18 cellular contexts compared by ENCODE assay signal in the genomic region with DNA sequence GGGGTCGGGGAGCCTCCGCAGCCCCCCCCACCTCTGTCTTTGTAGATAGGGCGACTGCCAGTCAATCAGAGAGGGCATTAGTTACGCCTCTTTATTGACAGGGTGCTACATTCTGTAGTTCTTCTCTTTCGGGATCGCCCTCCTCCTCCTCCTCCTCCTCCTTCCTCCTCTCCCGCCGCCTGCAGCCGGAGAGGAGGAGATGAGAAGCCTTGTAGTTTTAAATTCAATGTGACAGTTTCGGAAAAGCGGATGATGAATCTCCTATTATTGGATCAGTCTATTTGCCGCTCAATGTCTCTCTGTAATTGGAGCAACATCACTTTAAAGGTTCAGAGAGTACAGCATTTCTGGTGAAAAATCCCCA. TPM values are rescaled to one million over a fixed set of nuclear protein-coding genes. Genes with fewer than 3 reads are reported as not detected.
A peak's percentile ranks its signal among the peaks of the same experiment; 100 is the strongest.
DNase-seq lines count a peak whose midpoint lies in the region; ATAC-seq and TF ChIP-seq lines count a peak whose summit lies in the region.
"Had no signal": no experiment of that assay in that cellular context is flagged by ENCODE, and none has a peak within 500 bp of the region (broad histone marks: within the 10 kb centered on the region; RNA-seq: fewer than 3 reads in every experiment).

No MANE protein-coding gene starts in this region.

- no peaks in the 10 kb centered on the region for H3K9me3 Mint-ChIP-seq in activated CD4-positive, alpha-beta memory T cell treated with anti-CD3 and anti-CD28 coated beads, Interleukin-2, amount 10 ng/mL, durations not matched to agents 7 days and 5 days
- H3K9me3 Mint-ChIP-seq in activated CD4-positive, alpha-beta memory T cell treated with anti-CD3 and anti-CD28 coated beads for 36 hours, result no peaks in the 10 kb centered on the region
- H3K9me3 Mint-ChIP-seq in effector memory CD8-positive, alpha-beta T cell, result no peaks in the 10 kb centered on the region
- no peaks in the 10 kb centered on the region for H3K9me3 Mint-ChIP-seq in osteocyte (ENCODE audit: unreplicated experiment)

- no peak for ATAC-seq in effector memory CD8-positive, alpha-beta T cell (replicated peaks)
- ATAC-seq in GM21737 (IDR thresholded peaks at IDR 0.05; ENCODE audit: unreplicated experiment), result no peak

- peaks cover 11% of the 10 kb centered on the region for H3K4me1 Mint-ChIP-seq in activated CD4-positive, alpha-beta memory T cell treated with anti-CD3 and anti-CD28 coated beads, Interleukin-2, amount 10 ng/mL, durations not matched to agents 7 days and 5 days
- peaks cover 20% of the 10 kb centered on the region for H3K4me1 Mint-ChIP-seq in activated CD4-positive, alpha-beta memory T cell treated with anti-CD3 and anti-CD28 coated beads for 36 hours (ENCODE audit: low read depth)
- peaks cover 14 to 15% of the 10 kb centered on the region in 2 donors for H3K4me1 Mint-ChIP-seq in effector memory CD8-positive, alpha-beta T cell (ENCODE audit: low read depth in 2 of 2)
- peaks cover 11% of the 10 kb centered on the region for H3K4me1 Mint-ChIP-seq in osteocyte (ENCODE audit: unreplicated experiment)

- H3K27ac Mint-ChIP-seq in activated CD4-positive, alpha-beta memory T cell treated with anti-CD3 and anti-CD28 coated beads, Interleukin-2, amount 10 ng/mL, durations not matched to agents 7 days and 5 days, result peak overlapping the region; percentile 18
- no peak overlapping the region for H3K27ac Mint-ChIP-seq in activated CD4-positive, alpha-beta memory T cell treated with anti-CD3 and anti-CD28 coated beads for 36 hours
- H3K27ac Mint-ChIP-seq in effector memory CD8-positive, alpha-beta T cell, result peak overlapping the region; percentile 19 to 87
- peak overlapping the region; percentile 31 for H3K27ac Mint-ChIP-seq in osteocyte (ENCODE audit: unreplicated experiment)

- peaks cover 15% of the 10 kb centered on the region for H3K36me3 Mint-ChIP-seq in activated CD4-positive, alpha-beta memory T cell treated with anti-CD3 and anti-CD28 coated beads, Interleukin-2, amount 10 ng/mL, durations not matched to agents 7 days and 5 days (ENCODE audit: low read depth)
- H3K36me3 Mint-ChIP-seq in activated CD4-positive, alpha-beta memory T cell treated with anti-CD3 and anti-CD28 coated beads for 36 hours, result peaks cover 8% of the 10 kb centered on the region
- H3K36me3 Mint-ChIP-seq in effector memory CD8-positive, alpha-beta T cell (ENCODE audit: insufficient read depth), result peaks cover 46% of the 10 kb centered on the region
- peaks cover 12% of the 10 kb centered on the region for H3K36me3 Mint-ChIP-seq in osteocyte (ENCODE audit: unreplicated experiment)

- TF ChIP-seq CTCF in osteocyte (IDR thresholded peaks at IDR 0.05), result no peak

- CTCF ChIA-PET in activated CD4-positive, alpha-beta memory T cell treated with anti-CD3 and anti-CD28 coated beads, Interleukin-2, amount 10 ng/mL, durations not matched to agents 7 days and 5 days (lab: Charles Lee), result no interaction called here
- CTCF ChIA-PET in activated CD4-positive, alpha-beta memory T cell treated with anti-CD3 and anti-CD28 coated beads for 36 hours (lab: Charles Lee), result no interaction called here

- intact Hi-C loops in activated CD4-positive, alpha-beta memory T cell treated with anti-CD3 and anti-CD28 coated beads for 36 hours (cut with micrococcal nuclease), result no loop called here

- no peak for DNase-seq in activated CD4-positive, alpha-beta memory T cell treated with anti-CD3 and anti-CD28 coated beads, Interleukin-2, amount 10 ng/mL, durations not matched to agents 7 days and 5 days
- no peak for DNase-seq in activated CD4-positive, alpha-beta memory T cell treated with anti-CD3 and anti-CD28 coated beads for 36 hours
- DNase-seq in NCI-H748 (lab: John Stamatoyannopoulos, UW; ENCODE audit: unreplicated experiment) (peak; percentile 50), osteocyte (ENCODE audit: extremely low spot score, unreplicated experiment) (no peak), RPMI8226 (no peak)
- DNase-seq in effector memory CD8-positive, alpha-beta T cell, result no peak
- DNase-seq in activated effector memory CD4-positive, alpha-beta T cell treated with Interleukin-2 at 50 U/mL for 16 hours, result no peak
- DNase-seq: HCEC 1CT, immature natural killer cell, NCI-H1436 treated with DMSO at 0.1 percent for 48 hours, NCI-H345, right lobe of liver, Right ventricle myocardium superior, T-helper 9 cell had no signal

- peaks cover 60% of the 10 kb centered on the region for H3K27me3 Mint-ChIP-seq in activated CD4-positive, alpha-beta memory T cell treated with anti-CD3 and anti-CD28 coated beads, Interleukin-2, amount 10 ng/mL, durations not matched to agents 7 days and 5 days
- H3K27me3 Mint-ChIP-seq in activated CD4-positive, alpha-beta memory T cell treated with anti-CD3 and anti-CD28 coated beads for 36 hours, result peaks cover 53% of the 10 kb centered on the region
- peaks cover 53 to 66% of the 10 kb centered on the region in 2 donors for H3K27me3 Mint-ChIP-seq in effector memory CD8-positive, alpha-beta T cell
- peaks cover 54% of the 10 kb centered on the region for H3K27me3 Mint-ChIP-seq in osteocyte (ENCODE audit: unreplicated experiment)

- POLR2A ChIA-PET in activated CD4-positive, alpha-beta memory T cell treated with anti-CD3 and anti-CD28 coated beads, Interleukin-2, amount 10 ng/mL, durations not matched to agents 7 days and 5 days (lab: Charles Lee), result no interaction called here
- POLR2A ChIA-PET in activated CD4-positive, alpha-beta memory T cell treated with anti-CD3 and anti-CD28 coated beads for 36 hours (lab: Charles Lee), result no interaction called here

- H3K4me3 Mint-ChIP-seq in activated CD4-positive, alpha-beta memory T cell treated with anti-CD3 and anti-CD28 coated beads, Interleukin-2, amount 10 ng/mL, durations not matched to agents 7 days and 5 days, result no peak overlapping the region
- H3K4me3 Mint-ChIP-seq in activated CD4-positive, alpha-beta memory T cell treated with anti-CD3 and anti-CD28 coated beads for 36 hours, result no peak overlapping the region
- peak overlapping the region; percentile 9 to 51 for H3K4me3 Mint-ChIP-seq in effector memory CD8-positive, alpha-beta T cell
- H3K4me3 Mint-ChIP-seq in osteocyte (ENCODE audit: unreplicated experiment), result no peak overlapping the region

RNA-seq across cellular contexts. Expression of a gene that starts 0.6 kb away (rescaled TPM):
- not detected for total RNA-seq in activated CD4-positive, alpha-beta memory T cell treated with anti-CD3 and anti-CD28 coated beads, Interleukin-2, amount 10 ng/mL, durations not matched to agents 7 days and 5 days
- total RNA-seq in activated CD4-positive, alpha-beta memory T cell treated with anti-CD3 and anti-CD28 coated beads for 36 hours, result not detected
- total RNA-seq in osteocyte, result not detected in 2 replicates
- total RNA-seq: HT-29, LHCN-M2, lung, right lobe of liver, Right ventricle myocardium superior had no signal

Comparison
In these comparisons a context has a peak if more than half of its experiments do, and no peak if none do; other contexts are left out.
1. H3K4me3 Mint-ChIP-seq: peak in effector memory CD8-positive, alpha-beta T cell (2 of 2); none in activated CD4-positive, alpha-beta memory T cell treated with anti-CD3 and anti-CD28 coated beads, Interleukin-2, amount 10 ng/mL, durations not matched to agents 7 days and 5 days (single experiment), activated CD4-positive, alpha-beta memory T cell treated with anti-CD3 and anti-CD28 coated beads for 36 hours (single experiment) and osteocyte (single experiment).